8 cellular contexts compared by ENCODE assay signal in the genomic region with DNA sequence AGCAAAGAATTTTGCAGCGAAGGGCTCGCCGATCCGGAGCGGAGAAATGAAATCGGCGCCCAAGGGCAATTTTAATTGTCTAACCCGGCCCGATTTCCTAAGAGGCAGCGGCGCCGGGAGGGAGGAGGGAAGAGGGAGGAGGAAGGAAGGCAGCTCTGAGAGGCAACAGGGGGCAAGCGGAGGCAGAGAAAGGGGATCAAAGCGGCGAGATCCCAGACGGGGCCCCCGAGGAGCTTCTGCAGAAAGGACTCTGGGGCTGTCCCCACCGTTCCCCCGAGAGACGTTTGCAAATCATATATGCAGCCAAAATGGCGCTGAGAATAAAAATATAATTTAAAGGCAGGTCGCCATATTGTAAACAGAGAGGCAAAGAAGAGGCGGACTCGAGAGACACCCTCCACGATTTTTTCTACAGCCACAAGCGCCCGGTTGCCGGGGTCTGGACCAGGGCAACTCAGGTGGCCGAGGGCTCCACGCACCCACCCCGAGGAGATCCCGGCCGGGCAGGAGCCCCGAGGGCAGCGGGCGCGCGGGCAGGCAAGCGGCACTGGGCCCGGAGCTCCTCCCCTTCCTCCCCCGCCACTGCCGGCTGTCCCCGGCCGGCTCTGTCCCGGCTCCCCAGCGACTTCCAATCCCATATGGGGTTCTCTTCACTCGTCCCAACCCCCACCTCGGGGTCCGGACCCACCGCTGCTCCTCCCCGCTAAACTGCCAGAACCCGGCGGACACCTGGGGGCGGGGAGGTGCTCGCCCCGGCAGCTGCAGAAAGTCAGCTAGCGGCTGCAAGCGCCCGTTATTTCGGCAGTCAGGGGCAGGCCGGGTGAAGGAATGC. TPM values are rescaled to one million over a fixed set of nuclear protein-coding genes. Genes with fewer than 3 reads are reported as not detected.
DNase-seq lines count a peak whose midpoint lies in the region; TF ChIP-seq lines count a peak whose summit lies in the region.

No MANE protein-coding gene starts in this region.

- no peak for TF ChIP-seq RAD21 in neural cell (conservative IDR thresholded peaks at IDR 0.05)

- H3K9me3 ChIP-seq in GM23248 (ENCODE audit: low read depth) (no peaks in the 10 kb centered on the region), PC-9 (ENCODE audit: insufficient read depth, low read depth) (no peaks in the 10 kb centered on the region), neural cell (ENCODE audit: low read length) (no peaks in the 10 kb centered on the region), subcutaneous abdominal adipose tissue (ENCODE audit: control insufficient read depth in 5 of 5, low read length in 5 of 5) (no peaks in the 10 kb centered on the region)

- TF ChIP-seq CTCF in PC-9 (conservative IDR thresholded peaks at IDR 0.05): no peak
- TF ChIP-seq CTCF in foreskin fibroblast (IDR thresholded peaks at IDR 0.05; ENCODE audit: low read depth, low read length): no peak
- no peak for TF ChIP-seq CTCF in neural cell (IDR thresholded peaks at IDR 0.05; ENCODE audit: poor library complexity, severe bottlenecking)

- peak overlapping the region; percentile 88 for H3K27ac ChIP-seq in GM23248
- peak overlapping the region; percentile 59 for H3K27ac ChIP-seq in PC-9
- peak overlapping the region; percentile 98 for H3K27ac ChIP-seq in neural cell (ENCODE audit: low read length)
- H3K27ac ChIP-seq in subcutaneous abdominal adipose tissue (ENCODE audit: low read depth, low read length): peak overlapping the region; percentile 79

- no peaks in the 10 kb centered on the region for H4K20me1 ChIP-seq in GM23248 (ENCODE audit: insufficient read depth)
- H4K20me1 ChIP-seq in PC-9 (ENCODE audit: insufficient read depth): peaks cover 44% of the 10 kb centered on the region
- peaks cover 15% of the 10 kb centered on the region for H4K20me1 ChIP-seq in neural cell (ENCODE audit: insufficient read depth)

- H3K27me3 ChIP-seq in GM23248 (replicated peaks; ENCODE audit: insufficient read depth) (no peaks in the 10 kb centered on the region), PC-9 (ENCODE audit: insufficient read depth, low read depth) (no peaks in the 10 kb centered on the region), neural cell (ENCODE audit: insufficient read depth, low read depth, low read length) (no peaks in the 10 kb centered on the region), subcutaneous abdominal adipose tissue (ENCODE audit: control insufficient read depth in 5 of 5, insufficient read depth in 4 of 5, low read length in 5 of 5) (no peaks in the 10 kb centered on the region)

- no peaks in the 10 kb centered on the region for H3K27me3 Mint-ChIP-seq in activated T-helper 2 cell treated with anti-CD3 and anti-CD28 coated beads, Interferon-gamma antibody, Interleukin-2, Interleukin-4, amounts not matched to agents 10 μg/mL and 5 μg/mL and 100 μg/mL, durations not matched to agents 14 hours and 24 hours and 36 hours (ENCODE audit: low read depth)

- H3K9me2 ChIP-seq in GM23248 (ENCODE audit: insufficient read depth): no peaks in the 10 kb centered on the region
- no peaks in the 10 kb centered on the region for H3K9me2 ChIP-seq in PC-9 (ENCODE audit: insufficient read depth)
- no peaks in the 10 kb centered on the region for H3K9me2 ChIP-seq in neural cell (ENCODE audit: insufficient read depth, low read length)

- intact Hi-C loops in PC-9 (cut with micrococcal nuclease; ENCODE audit: unreplicated experiment): loop anchor here (1.0 to 5.0 kb wide), 5 partner anchors 158 to 618 kb away; a partner anchor contains a TSS
- intact Hi-C loops in activated T-helper 2 cell treated with anti-CD3 and anti-CD28 coated beads, Interferon-gamma antibody, Interleukin-2, Interleukin-4, amounts not matched to agents 10 μg/mL and 5 μg/mL and 100 μg/mL, durations not matched to agents 14 hours and 24 hours and 36 hours (cut with micrococcal nuclease): loop anchor here (2.0 to 5.0 kb wide), 3 partner anchors 47 to 137 kb away; a partner anchor contains a TSS

- H3K36me3 Mint-ChIP-seq in activated T-helper 2 cell treated with anti-CD3 and anti-CD28 coated beads, Interferon-gamma antibody, Interleukin-2, Interleukin-4, amounts not matched to agents 10 μg/mL and 5 μg/mL and 100 μg/mL, durations not matched to agents 14 hours and 24 hours and 36 hours (ENCODE audit: low read depth): peaks cover 49% of the 10 kb centered on the region

- DNase-seq in 8988T: peak; percentile 73
- peak; percentile 89 for DNase-seq in GM23248
- peak; percentile 50 to 57 for DNase-seq in PC-9
- DNase-seq in activated T-helper 2 cell treated with anti-CD3 and anti-CD28 coated beads, Interferon-gamma antibody, Interleukin-2, Interleukin-4, amounts not matched to agents 10 μg/mL and 5 μg/mL and 100 μg/mL, durations not matched to agents 14 hours and 24 hours and 36 hours (ENCODE audit: low spot score): peak; percentile 56
- peak in 1 of 2 donors; percentile 79 for DNase-seq in foreskin fibroblast
- DNase-seq in A172 (ENCODE audit: low spot score): no peak

- CTCF ChIA-PET in PC-9 (lab: Charles Lee): interaction anchor here (1.0 kb wide), 1 partner anchor 206 kb away, joined by 3 read pairs; no protein-coding TSS in a partner anchor

- H2AFZ ChIP-seq in GM23248: peak overlapping the region; percentile 81
- H2AFZ ChIP-seq in PC-9: peak overlapping the region; percentile 81
- peak overlapping the region; percentile 32 for H2AFZ ChIP-seq in neural cell (ENCODE audit: low read depth, low read length)

- H3K4me3 Mint-ChIP-seq in activated T-helper 2 cell treated with anti-CD3 and anti-CD28 coated beads, Interferon-gamma antibody, Interleukin-2, Interleukin-4, amounts not matched to agents 10 μg/mL and 5 μg/mL and 100 μg/mL, durations not matched to agents 14 hours and 24 hours and 36 hours (ENCODE audit: low read depth): peak overlapping the region; percentile 95

- peaks cover 32% of the 10 kb centered on the region for H3K4me1 Mint-ChIP-seq in activated T-helper 2 cell treated with anti-CD3 and anti-CD28 coated beads, Interferon-gamma antibody, Interleukin-2, Interleukin-4, amounts not matched to agents 10 μg/mL and 5 μg/mL and 100 μg/mL, durations not matched to agents 14 hours and 24 hours and 36 hours (ENCODE audit: low read depth)

- 1% methylated on average over 45 to 58 of the region's 61 CpGs for WGBS in GM23248 (ENCODE audit: low coverage in 1 of 2, low lambda C conversion rate in 2 of 2, missing lambda C conversion rate in 2 of 2), 2 experiments

- H3K79me2 ChIP-seq in GM23248 (ENCODE audit: insufficient read depth) (peaks cover 64% of the 10 kb centered on the region), PC-9 (ENCODE audit: low read depth) (peaks cover 69% of the 10 kb centered on the region), neural cell (replicated peaks; ENCODE audit: insufficient read depth, low read length) (peaks cover 63% of the 10 kb centered on the region)

- H3K4me2 ChIP-seq in GM23248 (ENCODE audit: unreplicated experiment) (peak overlapping the region; percentile 78), PC-9 (peak overlapping the region; percentile 99), neural cell (ENCODE audit: low read length) (peak overlapping the region; percentile 66)

- H3K4me1 ChIP-seq in GM23248 (ENCODE audit: insufficient read depth): peaks cover 41% of the 10 kb centered on the region
- peaks cover 27% of the 10 kb centered on the region for H3K4me1 ChIP-seq in PC-9 (replicated peaks; ENCODE audit: insufficient read depth)
- H3K4me1 ChIP-seq in subcutaneous abdominal adipose tissue (ENCODE audit: control insufficient read depth in 5 of 5, insufficient read depth in 5 of 5, low read length in 5 of 5): peaks cover 4 to 69% (median 63%) of the 10 kb centered on the region in 5 donors

- TF ChIP-seq EP300 in neural cell (conservative IDR thresholded peaks at IDR 0.05; ENCODE audit: poor library complexity, severe bottlenecking): no peak

- H3K9ac ChIP-seq in GM23248 (peak overlapping the region; percentile 86), neural cell (ENCODE audit: low read length) (peak overlapping the region; percentile 99), subcutaneous abdominal adipose tissue (ENCODE audit: low read length in 5 of 5) (peak overlapping the region; percentile 77 to 90 (median 88))

- no TSS peak for BruUV-seq in PC-9 (replicated peaks; lab: Mats Ljungman, UMichigan)

- H3K4me3 ChIP-seq in GM23248 (peak overlapping the region; percentile 87), PC-9 (peak overlapping the region; percentile 97), foreskin fibroblast (ENCODE audit: low read depth in 1 of 2, low read length in 2 of 2) (peak overlapping the region; percentile 92 to 94), neural cell (ENCODE audit: low read length) (peak overlapping the region; percentile 96), subcutaneous abdominal adipose tissue (ENCODE audit: low read depth in 1 of 5, low read length in 5 of 5) (peak overlapping the region; percentile 86 to 94 (median 92))

- peak overlapping the region; percentile 82 for H3K27ac Mint-ChIP-seq in activated T-helper 2 cell treated with anti-CD3 and anti-CD28 coated beads, Interferon-gamma antibody, Interleukin-2, Interleukin-4, amounts not matched to agents 10 μg/mL and 5 μg/mL and 100 μg/mL, durations not matched to agents 14 hours and 24 hours and 36 hours

- in situ Hi-C loops in GM23248 (cut with MboI): no loop called here

- POLR2A ChIA-PET in PC-9 (lab: Charles Lee; ENCODE audit: unreplicated experiment): interaction anchor here (0.6 to 0.7 kb wide), 2 partner anchors 188 to 203 kb away, joined by 3 read pairs; no protein-coding TSS in a partner anchor

- H3K9me3 Mint-ChIP-seq in activated T-helper 2 cell treated with anti-CD3 and anti-CD28 coated beads, Interferon-gamma antibody, Interleukin-2, Interleukin-4, amounts not matched to agents 10 μg/mL and 5 μg/mL and 100 μg/mL, durations not matched to agents 14 hours and 24 hours and 36 hours: no peaks in the 10 kb centered on the region

- H3F3A ChIP-seq in GM23248 (ENCODE audit: insufficient read depth) (peaks cover 50% of the 10 kb centered on the region), PC-9 (ENCODE audit: insufficient read depth, low read depth) (peaks cover 39% of the 10 kb centered on the region), neural cell (ENCODE audit: insufficient read depth, low read length, poor library complexity, severe bottlenecking) (peaks cover 2% of the 10 kb centered on the region)

- H3K36me3 ChIP-seq in GM23248 (ENCODE audit: low read depth) (peaks cover 4% of the 10 kb centered on the region; the same call in 1 of the 2 replicates), PC-9 (ENCODE audit: low read depth) (peaks cover 32% of the 10 kb centered on the region), neural cell (ENCODE audit: insufficient read depth, low read length) (no peaks in the 10 kb centered on the region), subcutaneous abdominal adipose tissue (ENCODE audit: control insufficient read depth in 5 of 5, insufficient read depth in 5 of 5, low read length in 5 of 5) (peaks cover 0 to 3% (median 0%) of the 10 kb centered on the region in 5 donors)

RNA-seq across cellular contexts. Expression of a gene that starts 1.9 kb away (rescaled TPM):
- 27.7 and 46.9 TPM in 2 replicates for total RNA-seq in GM23248 (2014; rRNA removed; shearing (Covaris generic))
- polyA plus RNA-seq in GM23248 (2016; fragmentation: Nextera tagmentation; extraction: Ambion mirVana) (5.9 and 6.1 TPM in 2 replicates), neural cell (10.4 and 12.9 TPM in 2 replicates)
- total RNA-seq in PC-9 (2021): 36.0 and 48.4 TPM in 2 replicates
- 59.5 and 62.1 TPM in 2 replicates for total RNA-seq in activated T-helper 2 cell treated with anti-CD3 and anti-CD28 coated beads, Interferon-gamma antibody, Interleukin-2, Interleukin-4, amounts not matched to agents 10 μg/mL and 5 μg/mL and 100 μg/mL, durations not matched to agents 14 hours and 24 hours and 36 hours
- polyA minus RNA-seq in neural cell: 45.0 and 60.3 TPM in 2 replicates
- 16.0 and 22.3 TPM in 2 replicates for total RNA-seq in A172 (2014; rRNA removed; shearing (Covaris generic))

RNA-seq across cellular contexts. Expression of a gene that starts 46.5 kb away (rescaled TPM):
- total RNA-seq in GM23248 (2014; rRNA removed; shearing (Covaris generic)): 4.7 and 5.2 TPM in 2 replicates
- polyA plus RNA-seq in GM23248 (2016; fragmentation: Nextera tagmentation; extraction: Ambion mirVana) (2.6 and 3.2 TPM in 2 replicates), neural cell (91.1 and 93.2 TPM in 2 replicates)
- 15.8 and 17.5 TPM in 2 replicates for total RNA-seq in PC-9 (2021)
- total RNA-seq in activated T-helper 2 cell treated with anti-CD3 and anti-CD28 coated beads, Interferon-gamma antibody, Interleukin-2, Interleukin-4, amounts not matched to agents 10 μg/mL and 5 μg/mL and 100 μg/mL, durations not matched to agents 14 hours and 24 hours and 36 hours: 30.6 and 32.9 TPM in 2 replicates
- polyA minus RNA-seq in neural cell: 60.9 and 63.0 TPM in 2 replicates
- total RNA-seq in A172 (2014; rRNA removed; shearing (Covaris generic)): 12.7 and 13.9 TPM in 2 replicates

RNA-seq across cellular contexts. Expression of a gene that starts 51.9 kb away (rescaled TPM):
- total RNA-seq in GM23248 (2014; rRNA removed; shearing (Covaris generic)): 28.6 and 33.2 TPM in 2 replicates
- polyA plus RNA-seq in GM23248 (2016; fragmentation: Nextera tagmentation; extraction: Ambion mirVana): 55.0 TPM in 2 replicates
- total RNA-seq in PC-9 (2021): 118 and 128 TPM in 2 replicates
- total RNA-seq in activated T-helper 2 cell treated with anti-CD3 and anti-CD28 coated beads, Interferon-gamma antibody, Interleukin-2, Interleukin-4, amounts not matched to agents 10 μg/mL and 5 μg/mL and 100 μg/mL, durations not matched to agents 14 hours and 24 hours and 36 hours: 136 and 143 TPM in 2 replicates
- 27.5 and 34.5 TPM in 2 replicates for polyA plus RNA-seq in neural cell
- 24.6 and 25.0 TPM in 2 replicates for polyA minus RNA-seq in neural cell
- total RNA-seq in A172 (2014; rRNA removed; shearing (Covaris generic)): 43.9 and 45.5 TPM in 2 replicates

RNA-seq across cellular contexts. Expression of a gene that starts 56.4 kb away (rescaled TPM):
- total RNA-seq in GM23248 (2014; rRNA removed; shearing (Covaris generic)): not detected in 2 replicates
- not detected in 2 replicates for polyA plus RNA-seq in GM23248 (2016; fragmentation: Nextera tagmentation; extraction: Ambion mirVana)
- not detected in 2 replicates for total RNA-seq in PC-9 (2021)
- not detected in 2 replicates for total RNA-seq in activated T-helper 2 cell treated with anti-CD3 and anti-CD28 coated beads, Interferon-gamma antibody, Interleukin-2, Interleukin-4, amounts not matched to agents 10 μg/mL and 5 μg/mL and 100 μg/mL, durations not matched to agents 14 hours and 24 hours and 36 hours
- 15.1 and 17.4 TPM in 2 replicates for polyA plus RNA-seq in neural cell
- 8.5 and 16.9 TPM in 2 replicates for polyA minus RNA-seq in neural cell
- 0.07 and 0.52 TPM in 2 replicates for total RNA-seq in A172 (2014; rRNA removed; shearing (Covaris generic))
